Comparison of ENCODE assay signal across 16 cellular contexts in the genomic region with DNA sequence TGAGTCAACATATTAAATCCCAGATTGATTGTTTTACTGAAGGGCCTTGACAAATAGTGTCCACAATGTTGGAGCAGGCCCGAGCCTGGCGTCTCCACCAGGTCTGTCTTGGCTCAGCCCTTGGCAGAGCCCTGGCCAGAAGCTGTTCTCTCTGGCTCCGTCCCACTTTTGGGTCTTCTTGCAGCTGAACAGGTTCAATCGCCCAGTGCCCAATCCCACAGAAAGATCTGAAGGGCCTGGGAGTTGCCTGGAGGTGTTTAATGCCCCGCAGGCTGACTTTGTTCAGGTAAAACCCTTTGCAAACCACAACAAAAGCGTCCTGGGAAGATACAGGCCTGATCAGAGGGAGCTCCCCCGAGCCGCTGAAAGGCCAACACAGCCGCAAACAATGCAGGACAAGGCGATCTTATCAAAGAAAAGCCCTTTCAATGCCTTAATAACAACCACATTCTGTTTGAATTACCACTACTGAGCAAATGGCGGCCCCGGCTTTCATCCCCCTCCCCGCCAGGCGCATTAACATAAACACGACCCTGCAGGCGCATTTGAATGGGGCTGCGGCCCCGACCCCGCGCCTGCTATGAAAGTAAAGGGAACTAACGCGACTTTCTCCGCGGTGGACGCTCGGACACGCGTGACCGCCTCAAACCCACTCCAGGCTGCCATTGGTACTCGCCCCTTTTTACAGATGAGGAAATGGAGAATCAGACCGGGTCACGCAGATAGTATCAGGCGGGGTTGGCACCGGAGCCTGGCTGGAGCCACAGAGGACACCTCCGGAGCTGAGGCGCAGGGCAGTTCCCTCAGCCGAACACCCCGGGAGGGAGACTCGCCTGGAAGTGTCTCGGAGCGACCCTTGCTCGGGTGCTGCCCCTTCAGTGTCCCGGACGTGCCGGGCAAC. TPM values are rescaled to one million over a fixed set of nuclear protein-coding genes. Genes with fewer than 3 reads are reported as not detected.
DNase-seq lines count a peak whose midpoint lies in the region; ATAC-seq and TF ChIP-seq lines count a peak whose summit lies in the region.
"Had no signal": no experiment of that assay in that cellular context is flagged by ENCODE, and none has a peak within 500 bp of the region (broad histone marks: within the 10 kb centered on the region; RNA-seq: fewer than 3 reads in every experiment).

No MANE protein-coding gene starts in this region.

- H4K20me1 ChIP-seq in hepatocyte (ENCODE audit: insufficient read depth, poor library complexity, severe bottlenecking) (peaks cover 6% of the 10 kb centered on the region), neural progenitor cell (ENCODE audit: low read depth) (peaks cover 100% of the 10 kb centered on the region)

- peaks cover 89% of the 10 kb centered on the region for H3K27me3 Mint-ChIP-seq in neural progenitor cell (ENCODE audit: insufficient read depth, low read depth)
- H3K27me3 Mint-ChIP-seq in activated naive CD8-positive, alpha-beta T cell treated with anti-CD3 and anti-CD28 coated beads for 36 hours, result peaks cover 97% of the 10 kb centered on the region

- peak overlapping the region; percentile 58 for H3K4me3 ChIP-seq in hepatocyte
- peak overlapping the region; percentile 34 for H3K4me3 ChIP-seq in neural progenitor cell
- H3K4me3 ChIP-seq: adrenal gland, esophagus muscularis mucosa, heart right ventricle had no signal

- H3K9me2 ChIP-seq in hepatocyte (replicated peaks; ENCODE audit: insufficient read depth), result no peaks in the 10 kb centered on the region

- H3K79me2 ChIP-seq in hepatocyte, result peaks cover 66% of the 10 kb centered on the region
- no peaks in the 10 kb centered on the region for H3K79me2 ChIP-seq in neural progenitor cell (ENCODE audit: low read depth)

- H3K4me2 ChIP-seq in hepatocyte (peak overlapping the region; percentile 92), neural progenitor cell (peak overlapping the region; percentile 66)

- peaks cover 39% of the 10 kb centered on the region for H3K4me1 ChIP-seq in hepatocyte (ENCODE audit: insufficient read depth)
- H3K4me1 ChIP-seq in neural progenitor cell, result peaks cover 41% of the 10 kb centered on the region
- H3K4me1 ChIP-seq: adrenal gland had no signal

- TF ChIP-seq CTCF in GM10266 (IDR thresholded peaks at IDR 0.05; ENCODE audit: control insufficient read depth, insufficient read depth, low read depth, missing control alignments) (no peak), hepatocyte (IDR thresholded peaks at IDR 0.05; ENCODE audit: poor library complexity) (no peak), neural progenitor cell (IDR thresholded peaks at IDR 0.05) (no peak)

- 8% methylated on average over 45 of the region's 45 CpGs for WGBS in hepatocyte (ENCODE audit: low lambda C conversion rate, missing lambda C conversion rate)

- H3K27me3 ChIP-seq in hepatocyte, result peaks cover 78% of the 10 kb centered on the region
- peaks cover 100% of the 10 kb centered on the region for H3K27me3 ChIP-seq in neural progenitor cell

- H3K9me3 ChIP-seq in hepatocyte (ENCODE audit: low read depth) (no peaks in the 10 kb centered on the region), neural progenitor cell (ENCODE audit: low read depth) (no peaks in the 10 kb centered on the region)
- H3K9me3 ChIP-seq: adrenal gland, esophagus muscularis mucosa, heart right ventricle, spleen had no signal

- DNase-seq in GM10266 (ENCODE audit: extremely low spot score), result peak; percentile 36
- DNase-seq in NCI-H748 (lab: John Stamatoyannopoulos, UW; ENCODE audit: unreplicated experiment), result peak; percentile 80
- no peak for DNase-seq in hepatocyte (ENCODE audit: low spot score)
- peak; percentile 87 for DNase-seq in neural progenitor cell (ENCODE audit: low spot score)
- DNase-seq in cerebellum (ENCODE audit: low spot score), result no peak
- no peak for DNase-seq in activated naive CD8-positive, alpha-beta T cell treated with anti-CD3 and anti-CD28 coated beads for 36 hours
- DNase-seq: activated CD4-positive, alpha-beta memory T cell treated with anti-CD3 and anti-CD28 coated beads for 36 hours; adrenal gland; heart right ventricle; NCI-H187; SIG-M5; spleen; substantia nigra had no signal

- H3K27ac Mint-ChIP-seq in neural progenitor cell, result no peak overlapping the region
- no peak overlapping the region for H3K27ac Mint-ChIP-seq in activated naive CD8-positive, alpha-beta T cell treated with anti-CD3 and anti-CD28 coated beads for 36 hours
- H3K27ac Mint-ChIP-seq: activated CD4-positive, alpha-beta memory T cell treated with anti-CD3 and anti-CD28 coated beads for 36 hours had no signal

- H3K9me3 Mint-ChIP-seq in neural progenitor cell, result no peaks in the 10 kb centered on the region
- H3K9me3 Mint-ChIP-seq in activated naive CD8-positive, alpha-beta T cell treated with anti-CD3 and anti-CD28 coated beads for 36 hours, result no peaks in the 10 kb centered on the region
- H3K9me3 Mint-ChIP-seq: activated CD4-positive, alpha-beta memory T cell treated with anti-CD3 and anti-CD28 coated beads for 36 hours had no signal

- peak overlapping the region; percentile 98 for H3K27ac ChIP-seq in hepatocyte
- no peak overlapping the region for H3K27ac ChIP-seq in neural progenitor cell
- H3K27ac ChIP-seq: adrenal gland, esophagus muscularis mucosa, heart right ventricle, spleen had no signal

- H3F3A ChIP-seq in neural progenitor cell (ENCODE audit: low read depth), result peaks cover 38% of the 10 kb centered on the region

- H2AFZ ChIP-seq in hepatocyte (no peak overlapping the region), neural progenitor cell (replicated peaks) (no peak overlapping the region)

- H3K4me3 Mint-ChIP-seq in neural progenitor cell, result peak overlapping the region; percentile 66
- no peak overlapping the region for H3K4me3 Mint-ChIP-seq in activated naive CD8-positive, alpha-beta T cell treated with anti-CD3 and anti-CD28 coated beads for 36 hours
- H3K4me3 Mint-ChIP-seq: activated CD4-positive, alpha-beta memory T cell treated with anti-CD3 and anti-CD28 coated beads for 36 hours had no signal

- H3K4me1 Mint-ChIP-seq in neural progenitor cell, result peaks cover 32% of the 10 kb centered on the region
- H3K4me1 Mint-ChIP-seq in activated naive CD8-positive, alpha-beta T cell treated with anti-CD3 and anti-CD28 coated beads for 36 hours, result peaks cover 17% of the 10 kb centered on the region

- H3K36me3 ChIP-seq in hepatocyte (replicated peaks; ENCODE audit: insufficient read depth, low read depth), result no peaks in the 10 kb centered on the region
- no peaks in the 10 kb centered on the region for H3K36me3 ChIP-seq in neural progenitor cell
- H3K36me3 ChIP-seq: adrenal gland, esophagus muscularis mucosa, heart right ventricle, spleen had no signal

- H3K36me3 Mint-ChIP-seq in neural progenitor cell, result no peaks in the 10 kb centered on the region
- no peaks in the 10 kb centered on the region for H3K36me3 Mint-ChIP-seq in activated naive CD8-positive, alpha-beta T cell treated with anti-CD3 and anti-CD28 coated beads for 36 hours
- H3K36me3 Mint-ChIP-seq: activated CD4-positive, alpha-beta memory T cell treated with anti-CD3 and anti-CD28 coated beads for 36 hours had no signal

- no peak overlapping the region for H3K9ac ChIP-seq in neural progenitor cell

- ATAC-seq in HG02623 (IDR thresholded peaks at IDR 0.05; ENCODE audit: unreplicated experiment), result no peak
- ATAC-seq in HG03460 (IDR thresholded peaks at IDR 0.05; ENCODE audit: unreplicated experiment), result no peak
- ATAC-seq: heart right ventricle had no signal

RNA-seq across cellular contexts. Expression of a gene that starts 3.1 kb away (rescaled TPM):
- total RNA-seq in hepatocyte (34.6 and 40.0 TPM in 2 replicates), neural progenitor cell (ENCODE audit: low replicate concordance) (not detected in 2 replicates), cerebellum (not detected)
- 52.4 and 60.6 TPM in 2 replicates for polyA plus RNA-seq in hepatocyte
- total RNA-seq in activated naive CD8-positive, alpha-beta T cell treated with anti-CD3 and anti-CD28 coated beads for 36 hours, result not detected
- total RNA-seq: activated CD4-positive, alpha-beta memory T cell treated with anti-CD3 and anti-CD28 coated beads for 36 hours; heart right ventricle; spleen had no signal
- polyA plus RNA-seq: heart right ventricle had no signal

RNA-seq across cellular contexts. Expression of a gene that starts 22.5 kb away (rescaled TPM):
- total RNA-seq in hepatocyte (13.5 and 18.2 TPM in 2 replicates), neural progenitor cell (ENCODE audit: low replicate concordance) (not detected in 2 replicates), cerebellum (not detected)
- polyA plus RNA-seq in hepatocyte, result 35.7 and 38.1 TPM in 2 replicates
- total RNA-seq in activated naive CD8-positive, alpha-beta T cell treated with anti-CD3 and anti-CD28 coated beads for 36 hours, result not detected
- total RNA-seq: activated CD4-positive, alpha-beta memory T cell treated with anti-CD3 and anti-CD28 coated beads for 36 hours; adrenal gland; esophagus muscularis mucosa; heart right ventricle had no signal
- polyA plus RNA-seq: adrenal gland had no signal

RNA-seq across cellular contexts. Expression of a gene that starts 46.2 kb away (rescaled TPM):
- 0.20 and 1.3 TPM in 2 replicates for total RNA-seq in hepatocyte
- polyA plus RNA-seq in hepatocyte, result 0.95 and 1.8 TPM in 2 replicates
- total RNA-seq in neural progenitor cell (ENCODE audit: low replicate concordance), result not detected in 2 replicates
- total RNA-seq in cerebellum, result not detected
- not detected for total RNA-seq in activated naive CD8-positive, alpha-beta T cell treated with anti-CD3 and anti-CD28 coated beads for 36 hours
- total RNA-seq: activated CD4-positive, alpha-beta memory T cell treated with anti-CD3 and anti-CD28 coated beads for 36 hours; adrenal gland; esophagus muscularis mucosa; heart right ventricle; spleen had no signal
- polyA plus RNA-seq: adrenal gland, heart right ventricle, spleen had no signal

Comparison
In these comparisons a context has a peak if more than half of its experiments do, and no peak if none do; other contexts are left out.
1. DNase-seq: peak in GM10266 (single experiment), NCI-H748 (single experiment) and neural progenitor cell (single experiment); none in hepatocyte (single experiment), cerebellum (single experiment) and activated naive CD8-positive, alpha-beta T cell treated with anti-CD3 and anti-CD28 coated beads for 36 hours (single experiment).
2. RNA of a gene that starts 3.1 kb away (total RNA-seq): 34.6 to 40.0 TPM in hepatocyte; not detected in cerebellum (single experiment), not detected in neural progenitor cell and not detected in activated naive CD8-positive, alpha-beta T cell treated with anti-CD3 and anti-CD28 coated beads for 36 hours; every median in the first group is over 10 times any median in the second.
3. RNA of a gene that starts 22.5 kb away (total RNA-seq): 13.5 to 18.2 TPM in hepatocyte; not detected in neural progenitor cell, not detected in cerebellum (single experiment) and not detected in activated naive CD8-positive, alpha-beta T cell treated with anti-CD3 and anti-CD28 coated beads for 36 hours; every median in the first group is over 10 times any median in the second.